In the genomic region with DNA sequence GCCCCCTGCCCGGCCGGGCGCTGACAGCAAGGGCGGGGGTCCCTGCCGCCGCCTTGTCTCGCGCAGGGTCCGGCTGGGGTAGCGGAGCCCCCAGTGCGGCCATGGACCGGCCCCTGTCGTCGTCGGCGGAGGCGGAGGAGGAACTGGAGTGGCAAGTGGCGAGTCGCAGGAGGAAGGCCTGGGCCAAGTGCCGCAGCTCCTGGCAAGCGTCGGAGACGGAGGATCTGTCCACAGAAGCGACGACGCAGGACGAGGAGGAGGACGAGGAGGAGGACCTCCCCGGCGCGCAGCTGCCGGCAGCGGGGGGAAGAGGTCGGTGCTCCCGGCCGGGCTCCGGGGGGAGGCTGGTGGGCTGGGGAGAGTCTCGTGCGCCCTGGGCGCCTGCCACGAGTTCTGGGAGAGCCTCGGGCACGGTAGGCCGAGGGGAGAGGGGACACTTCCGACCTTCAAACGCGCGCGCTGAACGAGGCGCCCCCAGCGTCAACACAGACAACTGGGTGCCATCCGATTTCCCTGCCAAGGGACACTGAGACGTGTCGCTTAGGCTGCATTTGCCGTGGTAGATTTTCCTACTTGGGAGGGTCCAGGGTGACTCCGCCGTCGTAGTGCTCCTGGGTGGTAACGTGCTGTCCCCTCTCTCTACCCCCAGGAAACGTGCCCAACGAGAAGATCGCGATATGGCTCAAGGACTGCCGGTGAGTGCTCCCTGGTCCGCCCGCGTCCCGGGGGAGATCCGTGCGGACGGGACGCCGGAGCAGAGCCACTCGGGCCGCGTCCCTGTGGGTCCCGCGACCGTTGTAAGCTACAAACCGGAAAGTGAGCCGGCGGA, we compare ENCODE assay signal across 8 cellular contexts. TPM values are rescaled to one million over a fixed set of nuclear protein-coding genes. Genes with fewer than 3 reads are reported as not detected.
DNase-seq lines count a peak whose midpoint lies in the region; ATAC-seq and FAIRE-seq lines count a peak whose summit lies in the region.

No MANE protein-coding gene starts in this region.

- peak; percentile 54 to 64 for ATAC-seq in CD4-positive, CD25-positive, alpha-beta regulatory T cell (ENCODE audit: low read depth in 2 of 2)
- peak; percentile 62 for ATAC-seq in HG03439 (IDR thresholded peaks at IDR 0.05; ENCODE audit: unreplicated experiment)

- H3K4me1 Mint-ChIP-seq in CD4-positive, CD25-positive, alpha-beta regulatory T cell: peaks cover 22 to 43% (median 38%) of the 10 kb centered on the region in 4 donors

- peak overlapping the region in 2 of 3 donors; percentile 81 to 93 for H3K27ac Mint-ChIP-seq in CD4-positive, CD25-positive, alpha-beta regulatory T cell

- peak overlapping the region; percentile 91 for H3K4me3 ChIP-seq in CD4-positive, CD25-positive, alpha-beta regulatory T cell (ENCODE audit: low read depth, low read length)
- peak overlapping the region; percentile 99 for H3K4me3 ChIP-seq in endocrine pancreas (ENCODE audit: control insufficient read depth, insufficient read depth, low read length)

- H3K4me3 Mint-ChIP-seq in CD4-positive, CD25-positive, alpha-beta regulatory T cell: peak overlapping the region; percentile 90 to 96 (median 92)

- H3K27me3 ChIP-seq in CD4-positive, CD25-positive, alpha-beta regulatory T cell (ENCODE audit: control insufficient read depth, insufficient read depth, low read length): peaks cover 12% of the 10 kb centered on the region
- no peaks in the 10 kb centered on the region for H3K27me3 ChIP-seq in endocrine pancreas (ENCODE audit: control insufficient read depth, insufficient read depth, low read length)

- peaks cover 4% of the 10 kb centered on the region for H3K36me3 Mint-ChIP-seq in CD4-positive, CD25-positive, alpha-beta regulatory T cell

- H3K9ac ChIP-seq in endocrine pancreas (ENCODE audit: control insufficient read depth, insufficient read depth, low read length): peak overlapping the region; percentile 88

- peak; percentile 32 to 80 (median 63) for DNase-seq in CD4-positive, CD25-positive, alpha-beta regulatory T cell
- DNase-seq in GM19239 (ENCODE audit: insufficient read length, low spot score) (peak; percentile 41), NCI-H774 (lab: John Stamatoyannopoulos, UW) (peak; percentile 35), midbrain (lab: John Stamatoyannopoulos, UW) (peak; percentile 81)
- peak; percentile 30 to 38 (median 34) for DNase-seq in activated CD8-positive, alpha-beta memory T cell treated with anti-CD3 and anti-CD28 coated beads for 48 hours (ENCODE audit: low read depth in 2 of 3, low spot score in 2 of 3)
- DNase-seq in stimulated activated CD8-positive, alpha-beta memory T cell treated with anti-CD3 and anti-CD28 coated beads, Interleukin-4, amount 100 ng/mL, for 24 hours (ENCODE audit: low read depth): peak; percentile 42

- no peaks in the 10 kb centered on the region for H3K9me3 ChIP-seq in CD4-positive, CD25-positive, alpha-beta regulatory T cell (ENCODE audit: control insufficient read depth in 2 of 2, low read length in 2 of 2)
- no peaks in the 10 kb centered on the region for H3K9me3 ChIP-seq in endocrine pancreas (ENCODE audit: control insufficient read depth, low read length)

- peaks cover 19% of the 10 kb centered on the region for H3K4me1 ChIP-seq in CD4-positive, CD25-positive, alpha-beta regulatory T cell (ENCODE audit: control insufficient read depth, insufficient read depth, low read length, poor library complexity, severe bottlenecking)
- peaks cover 39% of the 10 kb centered on the region for H3K4me1 ChIP-seq in endocrine pancreas (ENCODE audit: control insufficient read depth, insufficient read depth, low read length)

- FAIRE-seq in GM19239 (lab: Jason Lieb, UNC): no peak

- H3K27me3 Mint-ChIP-seq in CD4-positive, CD25-positive, alpha-beta regulatory T cell: peaks cover 32% of the 10 kb centered on the region

- no peaks in the 10 kb centered on the region for H3K36me3 ChIP-seq in CD4-positive, CD25-positive, alpha-beta regulatory T cell (ENCODE audit: control insufficient read depth, insufficient read depth, low read length)
- no peaks in the 10 kb centered on the region for H3K36me3 ChIP-seq in endocrine pancreas (ENCODE audit: control insufficient read depth, insufficient read depth, low read length)

- peak overlapping the region; percentile 18 for H3K27ac ChIP-seq in CD4-positive, CD25-positive, alpha-beta regulatory T cell (ENCODE audit: insufficient read depth, low read length, poor library complexity, severe bottlenecking)

- H3K9me3 Mint-ChIP-seq in CD4-positive, CD25-positive, alpha-beta regulatory T cell: no peaks in the 10 kb centered on the region

RNA-seq across cellular contexts. Expression of gene ITPRID2, which starts 0.7 kb away (rescaled TPM):
- total RNA-seq in CD4-positive, CD25-positive, alpha-beta regulatory T cell: 42.4 TPM
- polyA plus RNA-seq in CD4-positive, CD25-positive, alpha-beta regulatory T cell: 1 to 10 TPM; 1.6 to 8.4 (median 4.0) TPM

Comparison
In these comparisons a context has a peak if more than half of its experiments do, and no peak if none do; other contexts are left out.
1. Peak in every context shown above with its lines: DNase-seq, ATAC-seq, H3K4me3 ChIP-seq and H3K27ac ChIP-seq.